ENCODE assay signal across 1 cellular context in genomic region chrX:123960956-123961267, GRCh38.
TF ChIP-seq lines count a peak whose summit lies in the region.

No MANE protein-coding gene starts in this region.

TF ChIP-seq in HCT116, 20 proteins besides CTCF, POLR2A, EP300 and RAD21 (continued from another document):
- TF ChIP-seq ZBTB33 (IDR thresholded peaks at IDR 0.05; ENCODE audit: extremely low read depth, insufficient replicate concordance, low read length), result no peak
- no peak for TF ChIP-seq EZH2phosphoT487 (IDR thresholded peaks at IDR 0.05; ENCODE audit: borderline replicate concordance)
